ENCODE assay signal across 13 cellular contexts in genomic region chr18:42025491-42025890, GRCh38.
DNase-seq lines count a peak whose midpoint lies in the region; ATAC-seq and TF ChIP-seq lines count a peak whose summit lies in the region.
"Had no signal": no experiment of that assay in that cellular context is flagged by ENCODE, and none has a peak within 500 bp of the region (broad histone marks: within the 10 kb centered on the region; RNA-seq: fewer than 3 reads in every experiment).

No MANE protein-coding gene starts in this region.

- no peaks in the 10 kb centered on the region for H3K27me3 ChIP-seq in GM06990 (replicated peaks; ENCODE audit: control insufficient read depth, insufficient read depth, low read length)
- no peaks in the 10 kb centered on the region for H3K27me3 ChIP-seq in KMS-11 (ENCODE audit: insufficient read depth, low read depth)
- H3K27me3 ChIP-seq: uterus had no signal

- no peak overlapping the region for H3K9ac ChIP-seq in KMS-11
- H3K9ac ChIP-seq: parathyroid adenoma had no signal

- peak; percentile 25 for ATAC-seq in GM19372 (IDR thresholded peaks at IDR 0.05; ENCODE audit: low read depth, unreplicated experiment)
- ATAC-seq in HG02885 (IDR thresholded peaks at IDR 0.05; ENCODE audit: poor library complexity, unreplicated experiment): peak; percentile 22
- ATAC-seq: left ventricle myocardium superior had no signal

- no peaks in the 10 kb centered on the region for H4K20me1 ChIP-seq in KMS-11 (ENCODE audit: insufficient read depth)

- CTCF ChIA-PET in activated CD4-positive, alpha-beta T cell treated with anti-CD3 and anti-CD28 coated beads, Interleukin-2, amount 10 ng/mL, durations not matched to agents 7 days and 5 days (lab: Charles Lee): interaction anchor here (1.7 kb wide), 1 partner anchor 43 kb away, joined by 3 read pairs; no protein-coding TSS in a partner anchor

- peaks cover 23% of the 10 kb centered on the region for H3K4me1 Mint-ChIP-seq in activated CD4-positive, alpha-beta T cell treated with anti-CD3 and anti-CD28 coated beads, Interleukin-2, amount 10 ng/mL, durations not matched to agents 7 days and 5 days
- H3K4me1 Mint-ChIP-seq in glutamatergic neuron (ENCODE audit: low read depth, unreplicated experiment): peaks cover 12% of the 10 kb centered on the region

- TF ChIP-seq CTCF in GM06990 (IDR thresholded peaks at IDR 0.05; ENCODE audit: insufficient read depth, low read length, poor library complexity, severe bottlenecking) (no peak), KMS-11 (conservative IDR thresholded peaks at IDR 0.05; ENCODE audit: low read depth, low read length) (no peak), glutamatergic neuron (IDR thresholded peaks at IDR 0.05; ENCODE audit: partially characterized antibody, unreplicated experiment) (no peak)

- no peak overlapping the region for H3K27ac Mint-ChIP-seq in activated CD4-positive, alpha-beta T cell treated with anti-CD3 and anti-CD28 coated beads, Interleukin-2, amount 10 ng/mL, durations not matched to agents 7 days and 5 days
- H3K27ac Mint-ChIP-seq in glutamatergic neuron (ENCODE audit: unreplicated experiment): no peak overlapping the region

- H2AFZ ChIP-seq in KMS-11 (ENCODE audit: low read depth): no peak overlapping the region
- H2AFZ ChIP-seq: parathyroid adenoma had no signal

- no peaks in the 10 kb centered on the region for H3K79me2 ChIP-seq in KMS-11 (ENCODE audit: insufficient read depth, low read depth)
- H3K79me2 ChIP-seq: parathyroid adenoma had no signal

- H3K4me3 ChIP-seq in GM06990 (replicated peaks; ENCODE audit: low read depth, low read length) (peak overlapping the region; percentile 20; the same call in 1 of the 2 replicates), KMS-11 (IDR thresholded peaks at IDR 0.05; ENCODE audit: insufficient read depth, low read depth, low read length) (no peak overlapping the region)
- H3K4me3 ChIP-seq: uterus had no signal

- no peak for DNase-seq in GM06990 (ENCODE audit: extremely low read depth, insufficient read length)
- no peak for DNase-seq in activated CD4-positive, alpha-beta T cell treated with anti-CD3 and anti-CD28 coated beads, Interleukin-2, amount 10 ng/mL, durations not matched to agents 7 days and 5 days
- DNase-seq in NCI-H2171 treated with DMSO at 0.1 percent for 48 hours (lab: John Stamatoyannopoulos, UW): no peak
- no peak for DNase-seq in glutamatergic neuron
- DNase-seq in ureter (ENCODE audit: low spot score): no peak
- DNase-seq: activated CD4-positive, alpha-beta T cell treated with anti-CD3 and anti-CD28 coated beads for 36 hours; left ventricle myocardium superior; NCI-H446; uterus had no signal

- no peaks in the 10 kb centered on the region for H3K9me3 Mint-ChIP-seq in activated CD4-positive, alpha-beta T cell treated with anti-CD3 and anti-CD28 coated beads, Interleukin-2, amount 10 ng/mL, durations not matched to agents 7 days and 5 days
- H3K9me3 Mint-ChIP-seq in glutamatergic neuron (ENCODE audit: unreplicated experiment): no peaks in the 10 kb centered on the region

- H3K4me2 ChIP-seq in KMS-11: peak overlapping the region; percentile 37; the same call in 1 of the 2 replicates

- H3K36me3 Mint-ChIP-seq in activated CD4-positive, alpha-beta T cell treated with anti-CD3 and anti-CD28 coated beads, Interleukin-2, amount 10 ng/mL, durations not matched to agents 7 days and 5 days (ENCODE audit: low read depth): peaks cover 24% of the 10 kb centered on the region
- no peaks in the 10 kb centered on the region for H3K36me3 Mint-ChIP-seq in glutamatergic neuron (ENCODE audit: unreplicated experiment)

- H3K27me3 Mint-ChIP-seq in activated CD4-positive, alpha-beta T cell treated with anti-CD3 and anti-CD28 coated beads, Interleukin-2, amount 10 ng/mL, durations not matched to agents 7 days and 5 days: no peaks in the 10 kb centered on the region
- no peaks in the 10 kb centered on the region for H3K27me3 Mint-ChIP-seq in glutamatergic neuron (ENCODE audit: unreplicated experiment)
- H3K27me3 Mint-ChIP-seq: activated CD4-positive, alpha-beta T cell treated with anti-CD3 and anti-CD28 coated beads for 36 hours had no signal

- peaks cover 54% of the 10 kb centered on the region for H3K4me1 ChIP-seq in KMS-11 (ENCODE audit: low read depth, poor library complexity, severe bottlenecking)
- H3K4me1 ChIP-seq: parathyroid adenoma, uterus had no signal

- peaks cover 2% of the 10 kb centered on the region; the same call in 1 of the 2 replicates for H3K36me3 ChIP-seq in GM06990 (ENCODE audit: control insufficient read depth, insufficient read depth, low read length)
- H3K36me3 ChIP-seq in KMS-11 (ENCODE audit: insufficient read depth): no peaks in the 10 kb centered on the region
- H3K36me3 ChIP-seq: uterus had no signal

- POLR2A ChIA-PET in activated CD4-positive, alpha-beta T cell treated with anti-CD3 and anti-CD28 coated beads, Interleukin-2, amount 10 ng/mL, durations not matched to agents 7 days and 5 days (lab: Charles Lee): no interaction called here

- H3K4me3 Mint-ChIP-seq in activated CD4-positive, alpha-beta T cell treated with anti-CD3 and anti-CD28 coated beads, Interleukin-2, amount 10 ng/mL, durations not matched to agents 7 days and 5 days: no peak overlapping the region
- H3K4me3 Mint-ChIP-seq in glutamatergic neuron (ENCODE audit: unreplicated experiment): no peak overlapping the region
- H3K4me3 Mint-ChIP-seq: activated CD4-positive, alpha-beta T cell treated with anti-CD3 and anti-CD28 coated beads for 36 hours had no signal

- H3K27ac ChIP-seq in KMS-11: peak overlapping the region; percentile 9; the same call in 1 of the 2 replicates
- H3K27ac ChIP-seq: parathyroid adenoma, uterus had no signal
